ENCODE assay signal across 2 cellular contexts in genomic region chr13:21336609-21337008, GRCh38.
TF ChIP-seq lines count a peak whose summit lies in the region.

No MANE protein-coding gene starts in this region.

TF ChIP-seq in SK-N-SH treated with all-trans-retinoic acid at 6 μM for 48 hours, 23 proteins besides CTCF, POLR2A, EP300 and RAD21 (continued from another document):
- TF ChIP-seq CSRNP3 (CRISPR knock-in tag; IDR thresholded peaks at IDR 0.05) (no peak), POU6F1 (CRISPR knock-in tag; IDR thresholded peaks at IDR 0.05; ENCODE audit: borderline replicate concordance, low read depth) (no peak), ZC3H10 (CRISPR knock-in tag; IDR thresholded peaks at IDR 0.05) (no peak), OSR1 (CRISPR knock-in tag; IDR thresholded peaks at IDR 0.05) (no peak), TSHZ2 (CRISPR knock-in tag; IDR thresholded peaks at IDR 0.05) (no peak), CSDC2 (CRISPR knock-in tag; IDR thresholded peaks at IDR 0.05) (no peak), ZFP3 (CRISPR knock-in tag; IDR thresholded peaks at IDR 0.05) (no peak), ZNF565 (CRISPR knock-in tag; conservative IDR thresholded peaks at IDR 0.05; ENCODE audit: low read depth) (no peak)

TF ChIP-seq in SK-N-SH, 30 proteins besides CTCF, POLR2A, EP300 and RAD21 (continued from another document):
- no peak for TF ChIP-seq FOXM1 (IDR thresholded peaks at IDR 0.05; ENCODE audit: low read depth)
- TF ChIP-seq YY1 (IDR thresholded peaks at IDR 0.05; ENCODE audit: low read depth), result no peak
- no peak for TF ChIP-seq FOSL2 (IDR thresholded peaks at IDR 0.05; ENCODE audit: borderline replicate concordance, low read depth)
- no peak for TF ChIP-seq CHD2 (IDR thresholded peaks at IDR 0.05; ENCODE audit: low read length, partially characterized antibody)
- TF ChIP-seq GATA2 (CRISPR knock-in tag; IDR thresholded peaks at IDR 0.05), result no peak
TF ChIP-seq in SK-N-SH: peak in this region for 0.
